In the genomic region with DNA sequence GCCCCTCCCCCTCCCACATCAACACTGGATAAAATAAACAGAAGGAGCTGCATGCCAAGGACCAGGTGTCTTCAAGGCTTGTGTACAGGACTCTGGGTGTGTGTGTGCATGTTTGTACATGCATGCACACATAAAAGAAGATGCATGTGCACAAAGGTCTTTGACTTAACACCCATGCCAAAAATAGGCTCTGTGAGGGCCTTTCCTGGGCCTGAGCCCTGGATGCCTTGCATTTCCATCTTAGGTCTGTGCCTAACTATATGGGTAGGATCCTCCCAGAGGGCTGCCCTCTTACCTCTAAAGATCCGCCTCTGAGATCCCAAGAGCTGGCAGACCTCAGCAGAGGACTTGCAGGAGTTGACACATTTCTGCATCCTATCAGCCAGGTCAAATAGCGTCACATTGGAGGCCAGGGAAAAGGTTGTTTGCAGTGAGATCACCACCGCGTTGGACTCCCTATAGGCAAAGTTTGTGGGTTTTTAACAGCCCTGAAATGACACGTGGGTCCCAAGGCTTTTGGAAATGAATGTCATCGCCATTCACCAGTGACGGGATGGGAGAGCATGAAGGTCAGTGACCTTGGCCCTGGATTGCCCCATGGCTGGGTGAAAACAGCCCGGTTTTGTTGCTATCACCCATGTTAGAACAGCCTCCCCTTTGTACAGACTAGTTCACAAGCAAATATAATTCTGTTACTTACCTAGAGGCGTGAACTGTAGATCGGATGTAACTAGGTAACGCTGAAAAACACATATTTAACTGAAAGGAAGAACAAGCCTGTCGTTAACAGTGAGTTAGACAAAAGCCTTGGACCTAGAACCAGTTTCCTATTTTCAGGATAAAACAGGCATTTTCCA, we compare ENCODE assay signal across 15 cellular contexts. TPM values are rescaled to one million over a fixed set of nuclear protein-coding genes. Genes with fewer than 3 reads are reported as not detected.
DNase-seq lines count a peak whose midpoint lies in the region; ATAC-seq lines count a peak whose summit lies in the region.
"Had no signal": no experiment of that assay in that cellular context is flagged by ENCODE, and none has a peak within 500 bp of the region (broad histone marks: within the 10 kb centered on the region; RNA-seq: fewer than 3 reads in every experiment).

No MANE protein-coding gene starts in this region.

- peaks cover 35% of the 10 kb centered on the region for H3K4me1 Mint-ChIP-seq in activated naive CD4-positive, alpha-beta T cell treated with anti-CD3 and anti-CD28 coated beads for 36 hours (ENCODE audit: low read depth)
- H3K4me1 Mint-ChIP-seq in activated T-helper 1 cell treated with anti-CD3 and anti-CD28 coated beads, Interleukin-12 subunit alpha, Interleukin-12 subunit beta, Interleukin-2, Interleukin-4 antibody, amounts not matched to agents 30 ng/mL and 10 ng/mL and 1 ng/mL, durations not matched to agents 14 hours and 24 hours and 36 hours (ENCODE audit: low read depth): peaks cover 28% of the 10 kb centered on the region
- no peaks in the 10 kb centered on the region for H3K4me1 Mint-ChIP-seq in stimulated activated effector memory CD8-positive, alpha-beta T cell treated with anti-CD3 and anti-CD28 coated beads, Interleukin-12 subunit alpha, Interleukin-12 subunit beta, amount 100 ng/mL, for 72 hours

- ATAC-seq in left lobe of liver (peak; percentile 81), HG02610 (IDR thresholded peaks at IDR 0.05; ENCODE audit: unreplicated experiment) (no peak)
- ATAC-seq in stimulated activated effector memory CD8-positive, alpha-beta T cell treated with anti-CD3 and anti-CD28 coated beads, Interleukin-12 subunit alpha, Interleukin-12 subunit beta, amount 100 ng/mL, for 72 hours: no peak
- ATAC-seq: K562, psoas muscle had no signal

- no peak overlapping the region for H3K4me3 Mint-ChIP-seq in activated naive CD4-positive, alpha-beta T cell treated with anti-CD3 and anti-CD28 coated beads for 36 hours
- no peak overlapping the region for H3K4me3 Mint-ChIP-seq in activated T-helper 1 cell treated with anti-CD3 and anti-CD28 coated beads, Interleukin-12 subunit alpha, Interleukin-12 subunit beta, Interleukin-2, Interleukin-4 antibody, amounts not matched to agents 30 ng/mL and 10 ng/mL and 1 ng/mL, durations not matched to agents 14 hours and 24 hours and 36 hours
- no peak overlapping the region for H3K4me3 Mint-ChIP-seq in stimulated activated effector memory CD8-positive, alpha-beta T cell treated with anti-CD3 and anti-CD28 coated beads, Interleukin-12 subunit alpha, Interleukin-12 subunit beta, amount 100 ng/mL, for 72 hours

- no peaks in the 10 kb centered on the region for H3K9me3 Mint-ChIP-seq in activated naive CD4-positive, alpha-beta T cell treated with anti-CD3 and anti-CD28 coated beads for 36 hours
- no peaks in the 10 kb centered on the region for H3K9me3 Mint-ChIP-seq in activated T-helper 1 cell treated with anti-CD3 and anti-CD28 coated beads, Interleukin-12 subunit alpha, Interleukin-12 subunit beta, Interleukin-2, Interleukin-4 antibody, amounts not matched to agents 30 ng/mL and 10 ng/mL and 1 ng/mL, durations not matched to agents 14 hours and 24 hours and 36 hours
- H3K9me3 Mint-ChIP-seq in stimulated activated effector memory CD8-positive, alpha-beta T cell treated with anti-CD3 and anti-CD28 coated beads, Interleukin-12 subunit alpha, Interleukin-12 subunit beta, amount 100 ng/mL, for 72 hours: no peaks in the 10 kb centered on the region

- CTCF ChIA-PET in activated naive CD4-positive, alpha-beta T cell treated with anti-CD3 and anti-CD28 coated beads for 36 hours (lab: Charles Lee): no interaction called here

- intact Hi-C loops in activated naive CD4-positive, alpha-beta T cell treated with anti-CD3 and anti-CD28 coated beads for 36 hours (cut with micrococcal nuclease): loop anchor here (1.0 to 2.0 kb wide), 3 partner anchors 25 to 141 kb away; no protein-coding TSS in a partner anchor
- intact Hi-C loops in activated T-helper 1 cell treated with anti-CD3 and anti-CD28 coated beads, Interleukin-12 subunit alpha, Interleukin-12 subunit beta, Interleukin-2, Interleukin-4 antibody, amounts not matched to agents 30 ng/mL and 10 ng/mL and 1 ng/mL, durations not matched to agents 14 hours and 24 hours and 36 hours (cut with micrococcal nuclease): no loop called here

- H3K27me3 Mint-ChIP-seq in activated naive CD4-positive, alpha-beta T cell treated with anti-CD3 and anti-CD28 coated beads for 36 hours (ENCODE audit: low read depth): no peaks in the 10 kb centered on the region
- no peaks in the 10 kb centered on the region for H3K27me3 Mint-ChIP-seq in activated T-helper 1 cell treated with anti-CD3 and anti-CD28 coated beads, Interleukin-12 subunit alpha, Interleukin-12 subunit beta, Interleukin-2, Interleukin-4 antibody, amounts not matched to agents 30 ng/mL and 10 ng/mL and 1 ng/mL, durations not matched to agents 14 hours and 24 hours and 36 hours (ENCODE audit: insufficient read depth)

- peak; percentile 21 for DNase-seq in activated naive CD4-positive, alpha-beta T cell treated with anti-CD3 and anti-CD28 coated beads for 36 hours
- no peak for DNase-seq in activated naive CD4-positive, alpha-beta T cell treated with anti-CD3 and anti-CD28 coated beads, Interleukin-2, amount 50 U/mL, for 16 hours
- DNase-seq in activated T-helper 1 cell treated with anti-CD3 and anti-CD28 coated beads, Interleukin-12 subunit alpha, Interleukin-12 subunit beta, Interleukin-2, Interleukin-4 antibody, amounts not matched to agents 30 ng/mL and 10 ng/mL and 1 ng/mL, durations not matched to agents 14 hours and 24 hours and 36 hours (ENCODE audit: low spot score): no peak
- DNase-seq in left lobe of liver (ENCODE audit: low spot score): peak; percentile 66
- DNase-seq in stimulated activated effector memory CD8-positive, alpha-beta T cell treated with anti-CD3 and anti-CD28 coated beads, Interleukin-12 subunit alpha, Interleukin-12 subunit beta, amount 100 ng/mL, for 72 hours (ENCODE audit: low spot score in 2 of 2): no peak
- no peak for DNase-seq in NCI-H2029 (lab: John Stamatoyannopoulos, UW)
- no peak for DNase-seq in GM19238 (ENCODE audit: insufficient read length, low spot score)
- DNase-seq: Calu3, GF-D8, NCI-H1048, NCI-H510A, psoas muscle, testis had no signal

- peaks cover 23% of the 10 kb centered on the region for H3K36me3 Mint-ChIP-seq in activated naive CD4-positive, alpha-beta T cell treated with anti-CD3 and anti-CD28 coated beads for 36 hours (ENCODE audit: low read depth)
- H3K36me3 Mint-ChIP-seq in activated T-helper 1 cell treated with anti-CD3 and anti-CD28 coated beads, Interleukin-12 subunit alpha, Interleukin-12 subunit beta, Interleukin-2, Interleukin-4 antibody, amounts not matched to agents 30 ng/mL and 10 ng/mL and 1 ng/mL, durations not matched to agents 14 hours and 24 hours and 36 hours (ENCODE audit: low read depth): peaks cover 78% of the 10 kb centered on the region
- peaks cover 93% of the 10 kb centered on the region for H3K36me3 Mint-ChIP-seq in stimulated activated effector memory CD8-positive, alpha-beta T cell treated with anti-CD3 and anti-CD28 coated beads, Interleukin-12 subunit alpha, Interleukin-12 subunit beta, amount 100 ng/mL, for 72 hours

- peak overlapping the region; percentile 16 for H3K27ac Mint-ChIP-seq in activated naive CD4-positive, alpha-beta T cell treated with anti-CD3 and anti-CD28 coated beads for 36 hours
- peak overlapping the region; percentile 18 for H3K27ac Mint-ChIP-seq in activated T-helper 1 cell treated with anti-CD3 and anti-CD28 coated beads, Interleukin-12 subunit alpha, Interleukin-12 subunit beta, Interleukin-2, Interleukin-4 antibody, amounts not matched to agents 30 ng/mL and 10 ng/mL and 1 ng/mL, durations not matched to agents 14 hours and 24 hours and 36 hours
- peak overlapping the region; percentile 26 for H3K27ac Mint-ChIP-seq in stimulated activated effector memory CD8-positive, alpha-beta T cell treated with anti-CD3 and anti-CD28 coated beads, Interleukin-12 subunit alpha, Interleukin-12 subunit beta, amount 100 ng/mL, for 72 hours

RNA-seq across cellular contexts. Expression of gene HEG1, which starts 54.0 kb away (rescaled TPM):
- 1 to 10 TPM; 5.8 TPM for total RNA-seq in activated naive CD4-positive, alpha-beta T cell treated with anti-CD3 and anti-CD28 coated beads for 36 hours
- total RNA-seq in activated T-helper 1 cell treated with anti-CD3 and anti-CD28 coated beads, Interleukin-12 subunit alpha, Interleukin-12 subunit beta, Interleukin-2, Interleukin-4 antibody, amounts not matched to agents 30 ng/mL and 10 ng/mL and 1 ng/mL, durations not matched to agents 14 hours and 24 hours and 36 hours: 43.7 and 45.1 TPM in 2 replicates
- 5.4 TPM for total RNA-seq in left lobe of liver

Comparison
In these comparisons a context has a peak if more than half of its experiments do, and no peak if none do; other contexts are left out.
1. DNase-seq: peak in activated naive CD4-positive, alpha-beta T cell treated with anti-CD3 and anti-CD28 coated beads for 36 hours (single experiment) and left lobe of liver (single experiment); none in activated naive CD4-positive, alpha-beta T cell treated with anti-CD3 and anti-CD28 coated beads, Interleukin-2, amount 50 U/mL, for 16 hours (single experiment), activated T-helper 1 cell treated with anti-CD3 and anti-CD28 coated beads, Interleukin-12 subunit alpha, Interleukin-12 subunit beta, Interleukin-2, Interleukin-4 antibody, amounts not matched to agents 30 ng/mL and 10 ng/mL and 1 ng/mL, durations not matched to agents 14 hours and 24 hours and 36 hours (single experiment), stimulated activated effector memory CD8-positive, alpha-beta T cell treated with anti-CD3 and anti-CD28 coated beads, Interleukin-12 subunit alpha, Interleukin-12 subunit beta, amount 100 ng/mL, for 72 hours (0 of 2), NCI-H2029 (single experiment) and GM19238 (single experiment).
2. Peak in every context shown above with its lines, with median percentiles within 50 percentile points of each other: H3K27ac Mint-ChIP-seq.